Comparison of ENCODE assay signal across 20 cellular contexts in genomic region chr22:46509416-46510089, GRCh38. TPM values are rescaled to one million over a fixed set of nuclear protein-coding genes. Genes with fewer than 3 reads are reported as not detected.
DNase-seq lines count a peak whose midpoint lies in the region; ATAC-seq and TF ChIP-seq lines count a peak whose summit lies in the region.
"Had no signal": no experiment of that assay in that cellular context is flagged by ENCODE, and none has a peak within 500 bp of the region (broad histone marks: within the 10 kb centered on the region; RNA-seq: fewer than 3 reads in every experiment).

No MANE protein-coding gene starts in this region.

- H3K4me2 ChIP-seq in BLaER1 (peak overlapping the region; percentile 97), neuronal stem cell (ENCODE audit: insufficient read depth, low read length, poor library complexity, severe bottlenecking) (no peak overlapping the region)

- H3K9ac ChIP-seq in BLaER1 = no peak overlapping the region
- H3K9ac ChIP-seq in iPS-18a (ENCODE audit: low read length) = peak overlapping the region; percentile 52
- no peak overlapping the region for H3K9ac ChIP-seq in neuronal stem cell (ENCODE audit: low read depth, low read length, poor library complexity)

- CTCF ChIA-PET in RWPE1 (lab: Yijun Ruan, JAX) = no interaction called here

- peak overlapping the region; percentile 68 for H3K23ac ChIP-seq in neuronal stem cell (ENCODE audit: low read depth, low read length, poor library complexity)

- POLR2A ChIA-PET in RWPE1 (lab: Yijun Ruan, JAX; ENCODE audit: low non-redundant PET) = no interaction called here

- H3K14ac ChIP-seq in neuronal stem cell (ENCODE audit: low read length) = peak overlapping the region; percentile 72

- H3K4ac ChIP-seq in neuronal stem cell (ENCODE audit: low read length) = peak overlapping the region; percentile 69

- H3K9me3 ChIP-seq in BLaER1 = no peaks in the 10 kb centered on the region
- H3K9me3 ChIP-seq in iPS-18a (ENCODE audit: control insufficient read depth, low read depth, low read length) = no peaks in the 10 kb centered on the region
- no peaks in the 10 kb centered on the region for H3K9me3 ChIP-seq in neuronal stem cell (replicated peaks in 1 of 2; ENCODE audit: control insufficient read depth in 2 of 2, insufficient read depth in 1 of 2, low read depth in 1 of 2, low read length in 2 of 2)

- H2BK15ac ChIP-seq in neuronal stem cell (ENCODE audit: low read length) = peak overlapping the region; percentile 90

- H4K8ac ChIP-seq in neuronal stem cell (ENCODE audit: low read depth, low read length) = no peak overlapping the region

- H3K36me3 ChIP-seq in BLaER1 (no peaks in the 10 kb centered on the region), iPS-18a (ENCODE audit: control insufficient read depth, low read depth, low read length) (no peaks in the 10 kb centered on the region), neuronal stem cell (replicated peaks in 1 of 2; ENCODE audit: control insufficient read depth in 2 of 2, insufficient read depth in 2 of 2, low read length in 2 of 2) (no peaks in the 10 kb centered on the region)

- peak overlapping the region; percentile 4 for H2BK120ac ChIP-seq in neuronal stem cell (ENCODE audit: low read depth, low read length)

- H3K27ac ChIP-seq in BLaER1 (0 out of 2 replicates have a peak overlapping the region, but pooled peaks have one; percentile 4), RWPE1 (peak overlapping the region; percentile 99), iPS-18a (ENCODE audit: low read length) (no peak overlapping the region), neuronal stem cell (replicated peaks; ENCODE audit: low read length) (no peak overlapping the region)
- H3K27ac ChIP-seq: 22Rv1 had no signal

- no peak for TF ChIP-seq CTCF in RWPE1 (conservative IDR thresholded peaks at IDR 0.05; ENCODE audit: low read depth)

- no peaks in the 10 kb centered on the region for H4K20me1 ChIP-seq in BLaER1

- no CpG with 5 or more reads among the region's 16 CpGs for WGBS in neuronal stem cell (ENCODE audit: extremely low coverage in 2 of 2, insufficient read length in 2 of 2, insufficient replicate concordance in 1 of 2), 2 donors

- peaks cover 80% of the 10 kb centered on the region for H3K4me1 ChIP-seq in BLaER1
- H3K4me1 ChIP-seq in iPS-18a (ENCODE audit: control insufficient read depth, low read depth, low read length) = peaks cover 18% of the 10 kb centered on the region
- peaks cover 49 to 53% of the 10 kb centered on the region in 2 donors for H3K4me1 ChIP-seq in neuronal stem cell (ENCODE audit: control insufficient read depth in 2 of 2, insufficient read depth in 1 of 2, low read depth in 1 of 2, low read length in 2 of 2)

- H3K27me3 ChIP-seq in BLaER1 = no peaks in the 10 kb centered on the region
- H3K27me3 ChIP-seq in iPS-18a (ENCODE audit: control insufficient read depth, insufficient read depth, low read length) = no peaks in the 10 kb centered on the region
- peaks cover 0 to 7% (median 0%) of the 10 kb centered on the region in 3 experiments for H3K27me3 ChIP-seq in neuronal stem cell (ENCODE audit: control insufficient read depth in 3 of 3, insufficient read depth in 3 of 3, low read depth in 1 of 3, low read length in 3 of 3)

- H4K91ac ChIP-seq in neuronal stem cell (ENCODE audit: low read depth, low read length, poor library complexity) = peak overlapping the region; percentile 87

- peak overlapping the region; percentile 93 for H2BK5ac ChIP-seq in neuronal stem cell (ENCODE audit: low read length)

- peak overlapping the region; percentile 94 for H3K18ac ChIP-seq in neuronal stem cell (ENCODE audit: low read length)

- DNase-seq in RWPE1 (ENCODE audit: low spot score) (no peak), neuronal stem cell (ENCODE audit: low spot score) (no peak), EL (no peak), dermis blood vessel endothelial cell (no peak)
- no peak for DNase-seq in activated CD4-positive, alpha-beta T cell treated with anti-CD3 and anti-CD28 coated beads for 1 hour
- DNase-seq: ACHN; C1 segment of cervical spinal cord; CD8-positive, alpha-beta T cell; DND-41; GOT3; NCI-H1694 treated with DMSO at 0.1 percent for 48 hours; NCI-H2081 treated with DMSO at 0.1 percent for 48 hours; NCI-H446 treated with DMSO at 0.1 percent for 48 hours; NCI-H526 treated with DMSO at 0.1 percent for 48 hours; OCI-M1; Right ventricle myocardium superior had no signal

- no peaks in the 10 kb centered on the region for H3K79me1 ChIP-seq in neuronal stem cell (ENCODE audit: low read depth, low read length)

- peak overlapping the region; percentile 93 for H2AK5ac ChIP-seq in neuronal stem cell (ENCODE audit: low read depth, low read length)

- no peak overlapping the region for H2AFZ ChIP-seq in neuronal stem cell (ENCODE audit: low read length)

- no peak for ATAC-seq in HG03139 (IDR thresholded peaks at IDR 0.05; ENCODE audit: unreplicated experiment)
- ATAC-seq: CD8-positive, alpha-beta T cell had no signal

- no peak overlapping the region for H3K4me3 ChIP-seq in BLaER1
- no peak overlapping the region for H3K4me3 ChIP-seq in iPS-18a (ENCODE audit: low read length)
- peak overlapping the region in 1 of 2 donors; percentile 19 for H3K4me3 ChIP-seq in neuronal stem cell (ENCODE audit: low read length in 2 of 2)

- H2BK12ac ChIP-seq in neuronal stem cell (ENCODE audit: low read length) = peak overlapping the region; percentile 96

RNA-seq across cellular contexts. Expression of gene CELSR1, which starts 27.9 kb away (rescaled TPM):
- polyA plus RNA-seq in neuronal stem cell (2013, experiment 1 of 2) = 6.6 TPM
- 7.3 TPM for polyA plus RNA-seq in neuronal stem cell (2013, experiment 2 of 2)
- 28.2 and 45.6 TPM in 2 replicates for total RNA-seq in dermis blood vessel endothelial cell

Comparison
In these comparisons a context has a peak if more than half of its experiments do, and no peak if none do; other contexts are left out.
1. H3K27ac ChIP-seq: peak in BLaER1 (single experiment) and RWPE1 (single experiment); none in iPS-18a (single experiment) and neuronal stem cell (single experiment).